Comparison of ENCODE assay signal across 12 cellular contexts in genomic region chr1:18530567-18531502, GRCh38. TPM values are rescaled to one million over a fixed set of nuclear protein-coding genes. Genes with fewer than 3 reads are reported as not detected.
DNase-seq lines count a peak whose midpoint lies in the region; ATAC-seq and TF ChIP-seq lines count a peak whose summit lies in the region.
"Had no signal": no experiment of that assay in that cellular context is flagged by ENCODE, and none has a peak within 500 bp of the region (broad histone marks: within the 10 kb centered on the region; RNA-seq: fewer than 3 reads in every experiment).

No MANE protein-coding gene starts in this region.

- H3K4me3 ChIP-seq in H7 (ENCODE audit: insufficient read depth, low read depth, low read length) (no peak overlapping the region), SJCRH30 (no peak overlapping the region)
- H3K4me3 ChIP-seq: heart left ventricle had no signal

- H3K27me3 ChIP-seq in H7 (ENCODE audit: control insufficient read depth, insufficient read depth, low read length): peaks cover 9% of the 10 kb centered on the region; the same call in 1 of the 2 replicates
- H3K27me3 ChIP-seq in SJCRH30: peaks cover 11% of the 10 kb centered on the region; the same call in 1 of the 2 replicates

- H3K4me1 ChIP-seq in SJCRH30: no peaks in the 10 kb centered on the region

- H3K27ac ChIP-seq in C4-2B: no peak overlapping the region
- no peak overlapping the region for H3K27ac ChIP-seq in SJCRH30
- H3K27ac ChIP-seq: heart left ventricle had no signal

- H3K36me3 ChIP-seq in H7 (replicated peaks; ENCODE audit: control insufficient read depth, insufficient read depth, low read length) (no peaks in the 10 kb centered on the region), SJCRH30 (no peaks in the 10 kb centered on the region)
- H3K36me3 ChIP-seq: heart left ventricle had no signal

- ATAC-seq in GM21723 (IDR thresholded peaks at IDR 0.05; ENCODE audit: unreplicated experiment) (no peak), HG03432 (IDR thresholded peaks at IDR 0.05; ENCODE audit: unreplicated experiment) (no peak)
- ATAC-seq: activated T-cell treated with anti-CD3 and anti-CD28 coated beads, Interleukin-2, amount 50 U/mL, for 72 hours; heart left ventricle had no signal

- peak; percentile 65 for TF ChIP-seq CTCF in C4-2B (conservative IDR thresholded peaks at IDR 0.05)

- peak; percentile 66 for DNase-seq in H7
- peak; percentile 31 to 51 for DNase-seq in SHP77 (lab: John Stamatoyannopoulos, UW)
- peak; percentile 67 for DNase-seq in left kidney (ENCODE audit: low read depth, low spot score)
- DNase-seq in 8988T: no peak
- DNase-seq in SJCRH30: no peak
- DNase-seq: heart left ventricle; NCI-H1105 treated with DMSO at 0.1 percent for 48 hours; stimulated activated CD4-positive, alpha-beta T cell treated with anti-CD3 and anti-CD28 coated beads, Interleukin-4, amount 100 ng/mL, for 24 hours had no signal

- no peaks in the 10 kb centered on the region for H3K9me3 ChIP-seq in SJCRH30 (replicated peaks)
- H3K9me3 ChIP-seq: heart left ventricle had no signal

RNA-seq across cellular contexts. Expression of gene KLHDC7A, which starts 50.1 kb away (rescaled TPM):
- total RNA-seq in H7 (2014; rRNA removed; shearing (Covaris generic)): 11.2 and 17.8 TPM in 2 replicates
- total RNA-seq in SJCRH30 (2014; rRNA removed; shearing (Covaris generic)): not detected in 2 replicates
- total RNA-seq: activated T-cell treated with anti-CD3 and anti-CD28 coated beads, Interleukin-2, amount 50 U/mL, for 72 hours had no signal

Comparison
In these comparisons a context has a peak if more than half of its experiments do, and no peak if none do; other contexts are left out.
1. DNase-seq: peak in H7 (single experiment), SHP77 (2 of 2) and left kidney (single experiment); none in 8988T (single experiment) and SJCRH30 (0 of 2).
2. RNA of gene KLHDC7A, which starts 50.1 kb away (total RNA-seq): 11.2 to 17.8 TPM in H7; not detected in SJCRH30; every median in the first group is over 10 times any median in the second.